In genomic region chr20:61356171-61356570, GRCh38 we compare ENCODE assay signal across 17 cellular contexts.
"Had no signal": no experiment of that assay in that cellular context is flagged by ENCODE, and none has a peak within 500 bp of the region (broad histone marks: within the 10 kb centered on the region; RNA-seq: fewer than 3 reads in every experiment).

No MANE protein-coding gene starts in this region.

- FAIRE-seq: colon, kidney had no signal

- H3K4me1 ChIP-seq: stomach, transverse colon had no signal

- H3K27me3 ChIP-seq: foreskin keratinocyte, ovary had no signal

- H3K4me3 ChIP-seq: ovary, skin epidermis, stomach, thoracic aorta, transverse colon had no signal

- DNase-seq: cerebellar nuclear complex; effector memory CD8-positive, alpha-beta T cell; erythroblast; foreskin keratinocyte; kidney; mammary epithelial cell; naive thymus-derived CD4-positive, alpha-beta T cell; ovary; stimulated activated CD4-positive, alpha-beta T cell treated with anti-CD3 and anti-CD28 coated beads, Interleukin-12 subunit alpha, Interleukin-12 subunit beta, amount 100 ng/mL, for 4 hours; stimulated activated naive CD4-positive, alpha-beta T cell; stomach; transverse colon had no signal

- ATAC-seq: effector memory CD8-positive, alpha-beta T cell; foreskin keratinocyte; left lobe of liver; naive thymus-derived CD4-positive, alpha-beta T cell; sciatic nerve had no signal

- H3K9me3 ChIP-seq: ovary, stomach, thoracic aorta, transverse colon had no signal

- H3K27ac ChIP-seq: foreskin keratinocyte, ovary, skin epidermis, stomach, thoracic aorta, transverse colon had no signal

- H3K36me3 ChIP-seq: ovary, stomach, thoracic aorta, transverse colon had no signal
